ENCODE assay signal across 23 cellular contexts in genomic region chr13:32476021-32476731, GRCh38. TPM values are rescaled to one million over a fixed set of nuclear protein-coding genes. Genes with fewer than 3 reads are reported as not detected.
DNase-seq lines count a peak whose midpoint lies in the region; ATAC-seq and TF ChIP-seq lines count a peak whose summit lies in the region.
"Had no signal": no experiment of that assay in that cellular context is flagged by ENCODE, and none has a peak within 500 bp of the region (broad histone marks: within the 10 kb centered on the region; RNA-seq: fewer than 3 reads in every experiment).

No MANE protein-coding gene starts in this region.

- H3K9me3 Mint-ChIP-seq in progenitor cell of endocrine pancreas (ENCODE audit: low read depth), result no peaks in the 10 kb centered on the region
- H3K9me3 Mint-ChIP-seq: CD4-positive, alpha-beta T cell had no signal

- peak; percentile 48 for DNase-seq in HT-29 (ENCODE audit: low spot score)
- no peak for DNase-seq in ascending aorta (ENCODE audit: low spot score in 2 of 2)
- DNase-seq in progenitor cell of endocrine pancreas (ENCODE audit: low spot score, unreplicated experiment), result no peak
- no peak for DNase-seq in NCI-H1694 (lab: John Stamatoyannopoulos, UW)
- no peak for DNase-seq in H4 (ENCODE audit: low spot score)
- DNase-seq: AML-193; CD4-positive, alpha-beta T cell; GF-D8; IMR-90; NCI-H1092 treated with DMSO at 0.1 percent for 48 hours; NCI-H1436; NCI-H187 treated with DMSO at 0.1 percent for 48 hours; NCI-H2171 treated with DMSO at 0.1 percent for 48 hours; NCI-H748 treated with DMSO at 0.1 percent for 48 hours; NK-92 treated with Interleukin-12 subunit alpha and Interleukin-12 subunit beta, amount 100 ng/mL, for 24 hours; Right ventricle myocardium superior; RPMI8226 had no signal

- H3K27ac Mint-ChIP-seq in progenitor cell of endocrine pancreas, result peak overlapping the region; percentile 6
- H3K27ac Mint-ChIP-seq: CD4-positive, alpha-beta T cell had no signal

- peaks cover 10% of the 10 kb centered on the region for H3K4me1 Mint-ChIP-seq in progenitor cell of endocrine pancreas (ENCODE audit: low read depth)

- H3K27me3 Mint-ChIP-seq in progenitor cell of endocrine pancreas, result no peaks in the 10 kb centered on the region
- H3K27me3 Mint-ChIP-seq: CD4-positive, alpha-beta T cell had no signal

- no peaks in the 10 kb centered on the region for H3K27me3 ChIP-seq in ascending aorta
- H3K27me3 ChIP-seq: BLaER1 treated with 17β-estradiol and CSF1 and Interleukin-3, amounts not matched to agents 10 nM and 100 nM; SJSA1 had no signal

- H3K4me3 Mint-ChIP-seq in progenitor cell of endocrine pancreas (ENCODE audit: low read depth), result no peak overlapping the region
- H3K4me3 Mint-ChIP-seq: CD4-positive, alpha-beta T cell had no signal

- intact Hi-C loops in ascending aorta (cut with DNase I), result no loop called here

- ATAC-seq in GM21717 (IDR thresholded peaks at IDR 0.05; ENCODE audit: unreplicated experiment) (no peak), GM21447 (IDR thresholded peaks at IDR 0.05; ENCODE audit: unreplicated experiment) (no peak)
- ATAC-seq: A549 had no signal

- peaks cover 0 to 7% of the 10 kb centered on the region in 2 donors for H3K4me1 ChIP-seq in ascending aorta
- H3K4me1 ChIP-seq: A549, SJSA1 had no signal

- H3K36me3 ChIP-seq in ascending aorta, result peaks cover 0 to 10% of the 10 kb centered on the region in 2 donors
- H3K36me3 ChIP-seq: SJSA1 had no signal

- H3K9me3 ChIP-seq in ascending aorta, result no peaks in the 10 kb centered on the region
- H3K9me3 ChIP-seq: A549; BLaER1 treated with 17β-estradiol and CSF1 and Interleukin-3, amounts not matched to agents 10 nM and 100 nM; SJSA1 had no signal

- TF ChIP-seq CTCF in 22Rv1 (IDR thresholded peaks at IDR 0.05), result no peak
- TF ChIP-seq CTCF in ascending aorta (IDR thresholded peaks at IDR 0.05), result no peak
- no peak for TF ChIP-seq CTCF in progenitor cell of endocrine pancreas (IDR thresholded peaks at IDR 0.05; ENCODE audit: unreplicated experiment)

- peaks cover 5% of the 10 kb centered on the region for H3K36me3 Mint-ChIP-seq in progenitor cell of endocrine pancreas (ENCODE audit: insufficient read depth)

- H3K27ac ChIP-seq in 22Rv1, result peak overlapping the region; percentile 44; the same call in 1 of the 2 replicates
- H3K27ac ChIP-seq in ascending aorta, result peak overlapping the region; percentile 8 to 50
- H3K27ac ChIP-seq: A549; BLaER1 treated with 17β-estradiol and CSF1 and Interleukin-3, amounts not matched to agents 10 nM and 100 nM; SJSA1 had no signal

- no peak overlapping the region for H3K4me3 ChIP-seq in ascending aorta
- H3K4me3 ChIP-seq: A549; BLaER1 treated with 17β-estradiol and CSF1 and Interleukin-3, amounts not matched to agents 10 nM and 100 nM; SJSA1 had no signal

RNA-seq across cellular contexts. Expression of gene N4BP2L1, which starts 48.2 kb away (rescaled TPM):
- 0.16 TPM in 1 of 2 replicates, not detected in the other for total RNA-seq in HT-29 (2014; rRNA removed; shearing (Covaris generic))
- total RNA-seq in ascending aorta (27.2 TPM), progenitor cell of endocrine pancreas (15.9 and 20.0 TPM in 2 replicates)
- 0.15 TPM in 1 of 2 replicates, not detected in the other for total RNA-seq in H4 (2014; rRNA removed; shearing (Covaris generic))

Comparison
In these comparisons a context has a peak if more than half of its experiments do, and no peak if none do; other contexts are left out.
1. RNA of gene N4BP2L1, which starts 48.2 kb away (total RNA-seq): 27.2 TPM in ascending aorta (single experiment) and 15.9 to 20.0 TPM in progenitor cell of endocrine pancreas; 0.15 TPM in H4 and 0.16 TPM in HT-29; every median in the first group is over 10 times any median in the second.